ENCODE assay signal across 1 cellular context in the genomic region with DNA sequence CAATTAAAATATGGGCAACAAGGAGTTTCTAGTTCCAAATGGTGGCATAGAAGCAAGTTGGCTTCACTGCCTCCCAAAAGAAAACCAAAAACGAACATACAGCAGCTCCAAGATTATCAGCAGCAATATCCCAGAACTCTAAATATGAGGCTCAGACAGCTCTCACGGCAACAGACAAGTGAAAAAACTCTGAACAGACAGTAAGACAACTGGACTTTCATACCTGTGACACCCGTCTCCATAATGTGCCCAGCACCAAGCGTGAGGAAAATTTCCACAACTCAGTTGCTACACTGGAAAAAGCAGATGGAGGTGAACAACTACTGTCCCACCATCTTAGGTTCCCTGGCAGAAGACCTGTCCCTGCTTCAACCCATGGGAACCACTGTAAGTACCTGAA.
TF ChIP-seq lines count a peak whose summit lies in the region.

No MANE protein-coding gene starts in this region.

TF ChIP-seq in A549, 52 proteins besides CTCF, POLR2A, EP300 and RAD21 (continued from another document):
- TF ChIP-seq, protein P1, sequence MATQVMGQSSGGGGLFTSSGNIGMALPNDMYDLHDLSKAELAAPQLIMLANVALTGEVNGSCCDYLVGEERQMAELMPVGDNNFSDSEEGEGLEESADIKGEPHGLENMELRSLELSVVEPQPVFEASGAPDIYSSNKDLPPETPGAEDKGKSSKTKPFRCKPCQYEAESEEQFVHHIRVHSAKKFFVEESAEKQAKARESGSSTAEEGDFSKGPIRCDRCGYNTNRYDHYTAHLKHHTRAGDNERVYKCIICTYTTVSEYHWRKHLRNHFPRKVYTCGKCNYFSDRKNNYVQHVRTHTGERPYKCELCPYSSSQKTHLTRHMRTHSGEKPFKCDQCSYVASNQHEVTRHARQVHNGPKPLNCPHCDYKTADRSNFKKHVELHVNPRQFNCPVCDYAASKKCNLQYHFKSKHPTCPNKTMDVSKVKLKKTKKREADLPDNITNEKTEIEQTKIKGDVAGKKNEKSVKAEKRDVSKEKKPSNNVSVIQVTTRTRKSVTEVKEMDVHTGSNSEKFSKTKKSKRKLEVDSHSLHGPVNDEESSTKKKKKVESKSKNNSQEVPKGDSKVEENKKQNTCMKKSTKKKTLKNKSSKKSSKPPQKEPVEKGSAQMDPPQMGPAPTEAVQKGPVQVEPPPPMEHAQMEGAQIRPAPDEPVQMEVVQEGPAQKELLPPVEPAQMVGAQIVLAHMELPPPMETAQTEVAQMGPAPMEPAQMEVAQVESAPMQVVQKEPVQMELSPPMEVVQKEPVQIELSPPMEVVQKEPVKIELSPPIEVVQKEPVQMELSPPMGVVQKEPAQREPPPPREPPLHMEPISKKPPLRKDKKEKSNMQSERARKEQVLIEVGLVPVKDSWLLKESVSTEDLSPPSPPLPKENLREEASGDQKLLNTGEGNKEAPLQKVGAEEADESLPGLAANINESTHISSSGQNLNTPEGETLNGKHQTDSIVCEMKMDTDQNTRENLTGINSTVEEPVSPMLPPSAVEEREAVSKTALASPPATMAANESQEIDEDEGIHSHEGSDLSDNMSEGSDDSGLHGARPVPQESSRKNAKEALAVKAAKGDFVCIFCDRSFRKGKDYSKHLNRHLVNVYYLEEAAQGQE (IDR thresholded peaks at IDR 0.05) = no peak
- no peak for TF ChIP-seq HOXB13 (CRISPR knock-in tag; IDR thresholded peaks at IDR 0.05; ENCODE audit: low read depth)
- TF ChIP-seq GATA3 (IDR thresholded peaks at IDR 0.05; ENCODE audit: borderline replicate concordance) = no peak
- TF ChIP-seq BHLHE40 (IDR thresholded peaks at IDR 0.05; ENCODE audit: low read depth, low read length) = no peak
- TF ChIP-seq EHF (CRISPR knock-in tag; IDR thresholded peaks at IDR 0.05) = no peak
- TF ChIP-seq, protein P2, sequence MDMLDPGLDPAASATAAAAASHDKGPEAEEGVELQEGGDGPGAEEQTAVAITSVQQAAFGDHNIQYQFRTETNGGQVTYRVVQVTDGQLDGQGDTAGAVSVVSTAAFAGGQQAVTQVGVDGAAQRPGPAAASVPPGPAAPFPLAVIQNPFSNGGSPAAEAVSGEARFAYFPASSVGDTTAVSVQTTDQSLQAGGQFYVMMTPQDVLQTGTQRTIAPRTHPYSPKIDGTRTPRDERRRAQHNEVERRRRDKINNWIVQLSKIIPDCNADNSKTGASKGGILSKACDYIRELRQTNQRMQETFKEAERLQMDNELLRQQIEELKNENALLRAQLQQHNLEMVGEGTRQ (IDR thresholded peaks at IDR 0.05) = no peak
